Comparison of ENCODE assay signal across 8 cellular contexts in the genomic region with DNA sequence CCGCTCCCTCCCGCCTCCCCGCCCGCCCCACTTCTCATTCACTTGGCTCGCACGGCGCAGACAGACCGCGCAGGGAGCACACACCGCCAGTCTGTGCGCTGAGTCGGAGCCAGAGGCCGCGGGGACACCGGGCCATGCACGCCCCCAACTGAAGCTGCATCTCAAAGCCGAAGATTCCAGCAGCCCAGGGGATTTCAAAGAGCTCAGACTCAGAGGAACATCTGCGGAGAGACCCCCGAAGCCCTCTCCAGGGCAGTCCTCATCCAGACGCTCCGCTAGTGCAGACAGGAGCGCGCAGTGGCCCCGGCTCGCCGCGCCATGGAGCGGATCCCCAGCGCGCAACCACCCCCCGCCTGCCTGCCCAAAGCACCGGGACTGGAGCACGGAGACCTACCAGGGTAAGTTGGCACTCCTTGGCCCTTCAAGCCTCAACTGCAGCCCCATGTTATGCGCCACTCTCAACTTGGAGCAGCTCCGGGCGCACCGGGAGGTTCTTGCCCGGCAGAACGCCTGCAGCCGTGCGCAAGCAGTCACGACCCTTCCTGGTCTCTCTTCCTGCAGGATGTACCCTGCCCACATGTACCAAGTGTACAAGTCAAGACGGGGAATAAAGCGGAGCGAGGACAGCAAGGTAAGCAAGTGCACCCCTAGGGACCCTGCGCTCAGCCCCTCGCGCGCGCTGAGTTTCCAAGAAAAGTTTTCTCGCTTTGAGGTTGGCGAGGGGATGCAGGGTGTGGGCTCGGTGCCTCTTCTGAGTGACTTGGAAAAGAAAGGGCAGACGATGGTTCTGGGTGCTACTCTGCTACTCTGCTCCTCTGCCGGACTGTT. TPM values are rescaled to one million over a fixed set of nuclear protein-coding genes. Genes with fewer than 3 reads are reported as not detected.
A peak's percentile ranks its signal among the peaks of the same experiment; 100 is the strongest.
DNase-seq lines count a peak whose midpoint lies in the region; ATAC-seq and TF ChIP-seq lines count a peak whose summit lies in the region.

A gene (plus strand): TSS at position 37 of the 828 bp plus-strand sequence. CDS start 282 bp downstream, at position 319.

- H2AFZ ChIP-seq in trophoblast cell (ENCODE audit: insufficient read depth, low read length, poor library complexity) = peak within 1 kb of the TSS; percentile 85

- peaks cover 12% of the 10 kb centered on the region; the same call in 1 of the 2 replicates for H3K27me3 ChIP-seq in BLaER1
- peaks cover 22% of the 10 kb centered on the region for H3K27me3 ChIP-seq in HUES6 (ENCODE audit: control insufficient read depth, insufficient read depth, low read length)
- H3K27me3 ChIP-seq in trophoblast cell (ENCODE audit: insufficient read depth, low read length) = no peaks in the 10 kb centered on the region

- WGBS in trophoblast cell (ENCODE audit: extremely low coverage, insufficient coverage, insufficient read length) = no CpG with 5 or more reads among the region's 55 CpGs

- H4K12ac ChIP-seq in trophoblast cell (ENCODE audit: low read depth, low read length) = peak within 1 kb of the TSS; percentile 88

- H3K9ac ChIP-seq in BLaER1 (peak within 1 kb of the TSS; percentile 79), HUES6 (ENCODE audit: low read length) (peak within 1 kb of the TSS; percentile 99), trophoblast cell (ENCODE audit: low read length) (peak within 1 kb of the TSS; percentile 98)

- H3K4me3 Mint-ChIP-seq in activated T-helper 17 cell treated with anti-CD3 and anti-CD28 coated beads, Interleukin-2, amount 50 U/mL, for 72 hours = peak within 1 kb of the TSS; percentile 89

- H3K23ac ChIP-seq in trophoblast cell (ENCODE audit: low read length) = peak within 1 kb of the TSS; percentile 31

- H3K4me1 ChIP-seq in BLaER1 = peaks cover 82% of the 10 kb centered on the region
- peaks cover 50% of the 10 kb centered on the region for H3K4me1 ChIP-seq in HUES6 (ENCODE audit: control insufficient read depth, insufficient read depth, low read length)
- H3K4me1 ChIP-seq in trophoblast cell (ENCODE audit: control insufficient read depth in 1 of 2, insufficient read depth in 2 of 2, low read length in 2 of 2) = peaks cover 15 to 24% of the 10 kb centered on the region in 2 experiments

- H3K36me3 ChIP-seq in BLaER1 (peaks cover 6% of the 10 kb centered on the region; the same call in 1 of the 2 replicates), HUES6 (ENCODE audit: control insufficient read depth, insufficient read depth, low read length) (peaks cover 32% of the 10 kb centered on the region; the same call in 1 of the 2 replicates), trophoblast cell (ENCODE audit: control insufficient read depth in 1 of 2, insufficient read depth in 2 of 2, low read length in 2 of 2) (peaks cover 16 to 25% of the 10 kb centered on the region in 2 experiments)

- no peaks in the 10 kb centered on the region for H3K27me3 Mint-ChIP-seq in activated T-helper 17 cell treated with anti-CD3 and anti-CD28 coated beads, Interleukin-2, amount 50 U/mL, for 72 hours

- H3K27ac ChIP-seq in BLaER1 (peak within 1 kb of the TSS; percentile 89), HUES6 (ENCODE audit: low read depth, low read length) (peak within 1 kb of the TSS; percentile 89; the same call in 1 of the 2 replicates), trophoblast cell (ENCODE audit: low read depth, low read length) (peak within 1 kb of the TSS; percentile 99)

- peaks cover 75% of the 10 kb centered on the region for H3K36me3 Mint-ChIP-seq in activated T-helper 17 cell treated with anti-CD3 and anti-CD28 coated beads, Interleukin-2, amount 50 U/mL, for 72 hours (ENCODE audit: low read depth)

- H3K4me2 ChIP-seq in BLaER1 = peak within 1 kb of the TSS; percentile 97
- peak within 1 kb of the TSS; percentile 82 for H3K4me2 ChIP-seq in trophoblast cell (ENCODE audit: low read length)

- H3K14ac ChIP-seq in trophoblast cell (ENCODE audit: low read length) = peak within 1 kb of the TSS; percentile 99

- peak within 1 kb of the TSS; percentile 100 for H3K27ac Mint-ChIP-seq in activated T-helper 17 cell treated with anti-CD3 and anti-CD28 coated beads, Interleukin-2, amount 50 U/mL, for 72 hours

- H3K4me3 ChIP-seq in BLaER1 (peak within 1 kb of the TSS; percentile 74), HUES6 (ENCODE audit: low read depth, low read length) (peak within 1 kb of the TSS; percentile 97), trophoblast cell (ENCODE audit: low read depth, low read length) (peak within 1 kb of the TSS; percentile 93)

- peaks cover 59% of the 10 kb centered on the region for H3K79me1 ChIP-seq in trophoblast cell (ENCODE audit: low read length)

- no peak for DNase-seq in Right ventricle myocardium inferior (ENCODE audit: missing footprints)
- DNase-seq in trophoblast cell = peak in 1 of 2 donors; percentile 43
- DNase-seq in stimulated activated CD4-positive, alpha-beta T cell treated with anti-CD3 and anti-CD28 coated beads, Interleukin-4, amount 100 ng/mL, for 4 hours = no peak
- DNase-seq in SHP77 treated with DMSO at 0.1 percent for 48 hours (lab: John Stamatoyannopoulos, UW) = no peak

- ATAC-seq in activated T-helper 17 cell treated with anti-CD3 and anti-CD28 coated beads, Interleukin-2, amount 50 U/mL, for 72 hours (replicated peaks) = peak; percentile 11
- ATAC-seq in Right ventricle myocardium inferior = no peak

- peak; percentile 82 for TF ChIP-seq POLR2A in GM19193 (IDR thresholded peaks at IDR 0.05; ENCODE audit: extremely low read depth, insufficient read depth, insufficient read length)

- intact Hi-C loops in Right ventricle myocardium inferior (cut with DNase I) = loop anchor here (2.0 kb wide), 3 partner anchors 37 to 259 kb away; no protein-coding TSS in a partner anchor

- H3K79me2 ChIP-seq in trophoblast cell (ENCODE audit: control insufficient read depth, insufficient read depth, low read length, poor library complexity) = peaks cover 35% of the 10 kb centered on the region

- H3K9me3 ChIP-seq in BLaER1 (no peaks in the 10 kb centered on the region), HUES6 (ENCODE audit: control insufficient read depth, insufficient read depth, low read depth, low read length) (no peaks in the 10 kb centered on the region), trophoblast cell (ENCODE audit: insufficient read depth, low read depth, low read length) (no peaks in the 10 kb centered on the region)

- peak within 1 kb of the TSS; percentile 98 for H2BK5ac ChIP-seq in trophoblast cell (ENCODE audit: low read depth, low read length, poor library complexity)

- H2BK120ac ChIP-seq in trophoblast cell (ENCODE audit: insufficient read depth, low read length, poor library complexity) = peak within 1 kb of the TSS; percentile 99

- peak within 1 kb of the TSS; percentile 100 for H4K91ac ChIP-seq in trophoblast cell (ENCODE audit: low read depth, low read length)

- peak within 1 kb of the TSS; percentile 93 for H3K4ac ChIP-seq in trophoblast cell (ENCODE audit: low read depth, low read length)

- H3K4me1 Mint-ChIP-seq in activated T-helper 17 cell treated with anti-CD3 and anti-CD28 coated beads, Interleukin-2, amount 50 U/mL, for 72 hours = peaks cover 30% of the 10 kb centered on the region

- H3K9me3 Mint-ChIP-seq in activated T-helper 17 cell treated with anti-CD3 and anti-CD28 coated beads, Interleukin-2, amount 50 U/mL, for 72 hours = no peaks in the 10 kb centered on the region

- peak within 1 kb of the TSS; percentile 99 for H3K18ac ChIP-seq in trophoblast cell (ENCODE audit: low read length)

- H4K20me1 ChIP-seq in BLaER1 = peaks cover 48% of the 10 kb centered on the region

- H4K8ac ChIP-seq in trophoblast cell (ENCODE audit: low read depth, low read length) = peak within 1 kb of the TSS; percentile 97

- H2BK12ac ChIP-seq in trophoblast cell (ENCODE audit: low read length) = peak within 1 kb of the TSS; percentile 86

- peak within 1 kb of the TSS; percentile 95 for H2AK5ac ChIP-seq in trophoblast cell (ENCODE audit: low read length)

RNA-seq across cellular contexts. Expression of the gene that starts here (rescaled TPM):
- total RNA-seq in activated T-helper 17 cell treated with anti-CD3 and anti-CD28 coated beads, Interleukin-2, amount 50 U/mL, for 72 hours = 100 to 1,000 TPM; 217 to 527 TPM
- 26.9 TPM for total RNA-seq in Right ventricle myocardium inferior
- polyA plus RNA-seq in trophoblast cell (2013) = 173 and 187 TPM in 2 replicates
